ENCODE assay signal across 17 cellular contexts in the genomic region with DNA sequence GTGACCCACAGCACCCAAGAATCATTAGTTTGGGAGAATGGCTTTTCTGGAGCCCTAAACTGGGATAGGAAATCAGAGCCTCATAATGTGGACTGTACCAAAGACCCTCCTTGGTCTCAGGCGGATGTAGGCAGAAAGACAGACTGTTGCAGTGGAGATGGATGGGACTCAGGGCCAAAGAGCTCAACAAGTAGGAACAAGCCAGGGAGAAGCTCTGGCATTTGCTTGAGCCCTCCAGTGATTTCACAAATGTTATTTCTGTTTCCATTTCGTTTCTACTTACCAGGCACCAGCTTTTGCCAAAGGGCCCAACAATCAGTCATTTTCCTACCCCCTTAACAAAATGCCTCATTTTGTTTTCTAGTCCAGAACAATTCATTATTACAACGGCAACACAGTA.
A peak's percentile ranks its signal among the peaks of the same experiment; 100 is the strongest.
DNase-seq lines count a peak whose midpoint lies in the region; ATAC-seq and TF ChIP-seq lines count a peak whose summit lies in the region.
"Had no signal": no experiment of that assay in that cellular context is flagged by ENCODE, and none has a peak within 500 bp of the region (broad histone marks: within the 10 kb centered on the region; RNA-seq: fewer than 3 reads in every experiment).

No MANE protein-coding gene starts in this region.

- no peak for TF ChIP-seq POLR2A in gastrocnemius medialis (IDR thresholded peaks at IDR 0.05)

- H3K36me3 ChIP-seq in ascending aorta (no peaks in the 10 kb centered on the region), gastrocnemius medialis (no peaks in the 10 kb centered on the region)

- in situ Hi-C loops in gastrocnemius medialis (cut with MboI; ENCODE audit: low sequenced_read_pairs in 4 of 4), result no loop called here

- intact Hi-C loops in ascending aorta (cut with DNase I) (loop anchor here (5.0 kb wide), 2 partner anchors 198 to 237 kb away; no protein-coding TSS in a partner anchor), gastrocnemius medialis (cut with DNase I; ENCODE audit: low total_unique reads) (no loop called here)

- H3K4me3 ChIP-seq in ascending aorta, result no peak overlapping the region
- no peak overlapping the region for H3K4me3 ChIP-seq in epithelial cell of esophagus (ENCODE audit: low read length)
- no peak overlapping the region for H3K4me3 ChIP-seq in gastrocnemius medialis

- H3K9me3 ChIP-seq in ascending aorta (no peaks in the 10 kb centered on the region), gastrocnemius medialis (no peaks in the 10 kb centered on the region)

- H3K27me3 ChIP-seq in ascending aorta (no peaks in the 10 kb centered on the region), gastrocnemius medialis (no peaks in the 10 kb centered on the region)

- ATAC-seq in gastrocnemius medialis, result no peak
- no peak for ATAC-seq in GM21786 (IDR thresholded peaks at IDR 0.05; ENCODE audit: unreplicated experiment)
- ATAC-seq: Panc1 had no signal

- H3K4me1 ChIP-seq in ascending aorta (peaks cover 2 to 12% of the 10 kb centered on the region in 2 donors), gastrocnemius medialis (peaks cover 0 to 7% of the 10 kb centered on the region in 2 donors)

- H3K27ac ChIP-seq in ascending aorta (peak overlapping the region; percentile 69 to 83), gastrocnemius medialis (peak overlapping the region in 3 of 4 donors; percentile 20 to 51 (median 51))
- H3K27ac ChIP-seq: C4-2B, HL-60 had no signal

- TF ChIP-seq CTCF in ascending aorta (IDR thresholded peaks at IDR 0.05) (no peak), epithelial cell of esophagus (IDR thresholded peaks at IDR 0.05; ENCODE audit: insufficient read depth, low read depth, low read length, missing control alignments) (no peak), gastrocnemius medialis (IDR thresholded peaks at IDR 0.05 in 4 of 5, conservative IDR thresholded peaks at IDR 0.05 in 1 of 5) (no peak)

- DNase-seq in ascending aorta (ENCODE audit: low spot score in 2 of 2), result no peak
- DNase-seq in epithelial cell of esophagus (ENCODE audit: low read depth), result peak; percentile 68
- DNase-seq in gastrocnemius medialis, result no peak
- DNase-seq in NCI-H345 treated with DMSO at 0.1 percent for 48 hours (lab: John Stamatoyannopoulos, UW; ENCODE audit: unreplicated experiment), result no peak
- no peak for DNase-seq in NCI-H82 (lab: John Stamatoyannopoulos, UW)
- DNase-seq in dedifferentiated amniotic fluid mesenchymal stem cell (ENCODE audit: extremely low spot score), result no peak
- DNase-seq: AML-193, H7, IMR-90, NCI-H1417 treated with DMSO at 0.1 percent for 48 hours, NCI-H187 treated with DMSO at 0.1 percent for 48 hours, NCI-H226, NCI-H524 treated with DMSO at 0.1 percent for 48 hours had no signal
